ENCODE assay signal across 16 cellular contexts in the genomic region with DNA sequence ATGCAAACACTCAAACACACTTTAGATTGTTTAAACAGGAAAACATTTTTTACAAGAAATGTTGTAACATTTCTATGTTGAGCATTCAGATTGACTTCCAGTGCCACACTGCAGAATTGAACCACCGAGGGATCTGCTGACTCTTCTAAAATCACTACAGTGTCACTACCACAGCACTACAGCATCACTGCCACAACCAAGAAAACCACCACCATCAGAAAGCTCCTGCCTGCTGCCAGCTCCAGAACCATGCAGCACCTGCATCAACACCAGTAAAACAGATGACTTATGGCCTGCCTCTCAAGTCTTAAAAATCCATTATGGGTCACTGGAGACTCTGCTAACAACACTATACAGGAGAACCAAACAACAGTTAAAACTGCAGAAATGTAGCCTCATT. TPM values are rescaled to one million over a fixed set of nuclear protein-coding genes. Genes with fewer than 3 reads are reported as not detected.
DNase-seq lines count a peak whose midpoint lies in the region; ATAC-seq and TF ChIP-seq lines count a peak whose summit lies in the region.
"Had no signal": no experiment of that assay in that cellular context is flagged by ENCODE, and none has a peak within 500 bp of the region (broad histone marks: within the 10 kb centered on the region; RNA-seq: fewer than 3 reads in every experiment).

No MANE protein-coding gene starts in this region.

- no peaks in the 10 kb centered on the region for H3K36me3 Mint-ChIP-seq in activated naive CD4-positive, alpha-beta T cell treated with anti-CD3 and anti-CD28 coated beads, Interleukin-2, amount 50 U/mL, for 24 hours
- H3K36me3 Mint-ChIP-seq in activated T-helper 17 cell treated with anti-CD3 and anti-CD28 coated beads, Interleukin-2, amount 50 U/mL, for 72 hours (ENCODE audit: low read depth), result no peaks in the 10 kb centered on the region
- H3K36me3 Mint-ChIP-seq: CD8-positive, alpha-beta memory T cell had no signal

- DNase-seq in DMS53 (lab: John Stamatoyannopoulos, UW) (peak; percentile 21), DMS53 treated with DMSO at 0.1 percent for 48 hours (lab: John Stamatoyannopoulos, UW; ENCODE audit: unreplicated experiment) (no peak), MM.1S (peak; percentile 29), GDM1 (lab: John Stamatoyannopoulos, UW) (no peak), ACHN (no peak)
- no peak for DNase-seq in activated naive CD4-positive, alpha-beta T cell treated with anti-CD3 and anti-CD28 coated beads, Interleukin-2, amount 50 U/mL, for 16 hours
- DNase-seq: AML-193; CD8-positive, alpha-beta memory T cell; DMS79; HFFc6 had no signal

- TF ChIP-seq CTCF in MM.1S (IDR thresholded peaks at IDR 0.05; ENCODE audit: low read length), result no peak

- no peak overlapping the region for H2AFZ ChIP-seq in MM.1S (ENCODE audit: low read length)

- H3F3A ChIP-seq in MM.1S (ENCODE audit: insufficient read depth, low read length), result peaks cover 26% of the 10 kb centered on the region

- H3K4me1 ChIP-seq in MM.1S (ENCODE audit: low read length), result peaks cover 60% of the 10 kb centered on the region

- H3K4me1 Mint-ChIP-seq in activated naive CD4-positive, alpha-beta T cell treated with anti-CD3 and anti-CD28 coated beads, Interleukin-2, amount 50 U/mL, for 24 hours, result peaks cover 20% of the 10 kb centered on the region
- peaks cover 22% of the 10 kb centered on the region for H3K4me1 Mint-ChIP-seq in activated T-helper 17 cell treated with anti-CD3 and anti-CD28 coated beads, Interleukin-2, amount 50 U/mL, for 72 hours

- no peak overlapping the region for H3K4me3 Mint-ChIP-seq in activated naive CD4-positive, alpha-beta T cell treated with anti-CD3 and anti-CD28 coated beads, Interleukin-2, amount 50 U/mL, for 24 hours
- H3K4me3 Mint-ChIP-seq in activated T-helper 17 cell treated with anti-CD3 and anti-CD28 coated beads, Interleukin-2, amount 50 U/mL, for 72 hours, result no peak overlapping the region
- H3K4me3 Mint-ChIP-seq: CD8-positive, alpha-beta memory T cell; HFFc6 had no signal

- H3K9me2 ChIP-seq in MM.1S (replicated peaks; ENCODE audit: insufficient read depth, low read length), result no peaks in the 10 kb centered on the region

- H3K9me3 ChIP-seq in MM.1S (replicated peaks; ENCODE audit: insufficient read depth, low read length), result no peaks in the 10 kb centered on the region
- H3K9me3 ChIP-seq: BLaER1, HAP-1 had no signal

- no peaks in the 10 kb centered on the region for H3K36me3 ChIP-seq in MM.1S (replicated peaks; ENCODE audit: insufficient read depth, low read length)
- H3K36me3 ChIP-seq: BLaER1, HAP-1 had no signal

- no peaks in the 10 kb centered on the region for H3K9me3 Mint-ChIP-seq in activated naive CD4-positive, alpha-beta T cell treated with anti-CD3 and anti-CD28 coated beads, Interleukin-2, amount 50 U/mL, for 24 hours
- H3K9me3 Mint-ChIP-seq in activated T-helper 17 cell treated with anti-CD3 and anti-CD28 coated beads, Interleukin-2, amount 50 U/mL, for 72 hours, result no peaks in the 10 kb centered on the region
- H3K9me3 Mint-ChIP-seq: CD8-positive, alpha-beta memory T cell; HFFc6 had no signal

- in situ Hi-C loops in ACHN (cut with HindIII; ENCODE audit: low pct_ligation_motif_present, low pct_unique_long_range_greater_than_20kb, low sequenced_read_pairs), result no loop called here

- peak overlapping the region; percentile 17 for H3K27ac Mint-ChIP-seq in activated naive CD4-positive, alpha-beta T cell treated with anti-CD3 and anti-CD28 coated beads, Interleukin-2, amount 50 U/mL, for 24 hours
- peak overlapping the region; percentile 27 for H3K27ac Mint-ChIP-seq in activated T-helper 17 cell treated with anti-CD3 and anti-CD28 coated beads, Interleukin-2, amount 50 U/mL, for 72 hours
- H3K27ac Mint-ChIP-seq: HFFc6 had no signal

- peak overlapping the region; percentile 16; the same call in 1 of the 2 replicates for H3K27ac ChIP-seq in MM.1S (ENCODE audit: low read length)
- H3K27ac ChIP-seq: 22Rv1, BLaER1, HL-60 had no signal

- H3K9ac ChIP-seq in MM.1S (ENCODE audit: low read length), result no peak overlapping the region
- H3K9ac ChIP-seq: BLaER1 had no signal

- no peak overlapping the region for H3K4me3 ChIP-seq in MM.1S (ENCODE audit: low read length)
- H3K4me3 ChIP-seq: BLaER1, HAP-1 had no signal

- ATAC-seq in activated T-helper 17 cell treated with anti-CD3 and anti-CD28 coated beads, Interleukin-2, amount 50 U/mL, for 72 hours (replicated peaks), result no peak

- H4K20me1 ChIP-seq in MM.1S (ENCODE audit: insufficient read depth, low read length), result no peaks in the 10 kb centered on the region
- H4K20me1 ChIP-seq: BLaER1 had no signal

- H3K79me2 ChIP-seq in MM.1S (ENCODE audit: low read length), result no peaks in the 10 kb centered on the region

- H3K27me3 Mint-ChIP-seq in activated naive CD4-positive, alpha-beta T cell treated with anti-CD3 and anti-CD28 coated beads, Interleukin-2, amount 50 U/mL, for 24 hours, result no peaks in the 10 kb centered on the region
- no peaks in the 10 kb centered on the region for H3K27me3 Mint-ChIP-seq in activated T-helper 17 cell treated with anti-CD3 and anti-CD28 coated beads, Interleukin-2, amount 50 U/mL, for 72 hours

- no peak overlapping the region for H3K4me2 ChIP-seq in MM.1S (ENCODE audit: low read depth, low read length)
- H3K4me2 ChIP-seq: BLaER1 had no signal

- no peaks in the 10 kb centered on the region for H3K27me3 ChIP-seq in MM.1S (replicated peaks; ENCODE audit: insufficient read depth, low read length)
- H3K27me3 ChIP-seq: BLaER1 had no signal

RNA-seq across cellular contexts. Expression of gene BTN3A2, which starts 25.4 kb away (rescaled TPM):
- total RNA-seq in activated T-helper 17 cell treated with anti-CD3 and anti-CD28 coated beads, Interleukin-2, amount 50 U/mL, for 72 hours, result 100 to 1,000 TPM in 1 of 2 donors, 10 to 100 TPM in 1; 70.5 to 134 TPM

RNA-seq across cellular contexts. Expression of gene BTN2A2, which starts 43.3 kb away (rescaled TPM):
- 10 to 100 TPM; 20.7 to 46.3 TPM for total RNA-seq in activated T-helper 17 cell treated with anti-CD3 and anti-CD28 coated beads, Interleukin-2, amount 50 U/mL, for 72 hours

Comparison
In these comparisons a context has a peak if more than half of its experiments do, and no peak if none do; other contexts are left out.
1. DNase-seq: peak in DMS53 (single experiment) and MM.1S (single experiment); none in DMS53 treated with DMSO at 0.1 percent for 48 hours (single experiment), activated naive CD4-positive, alpha-beta T cell treated with anti-CD3 and anti-CD28 coated beads, Interleukin-2, amount 50 U/mL, for 16 hours (single experiment), GDM1 (single experiment) and ACHN (single experiment).